9 cellular contexts compared by ENCODE assay signal in genomic region chr5:175478008-175478383, GRCh38. TPM values are rescaled to one million over a fixed set of nuclear protein-coding genes. Genes with fewer than 3 reads are reported as not detected.
DNase-seq lines count a peak whose midpoint lies in the region; ATAC-seq, FAIRE-seq and TF ChIP-seq lines count a peak whose summit lies in the region.
"Had no signal": no experiment of that assay in that cellular context is flagged by ENCODE, and none has a peak within 500 bp of the region (broad histone marks: within the 10 kb centered on the region; RNA-seq: fewer than 3 reads in every experiment).

No MANE protein-coding gene starts in this region.

- POLR2A ChIA-PET in SK-N-SH (lab: Yijun Ruan, JAX) = interaction anchor here (1.0 kb wide), 2 partner anchors 11 to 14 kb away, joined by 4 to 5 read pairs; no protein-coding TSS in a partner anchor

- H3F3A ChIP-seq in SK-N-SH (replicated peaks; ENCODE audit: insufficient read depth) = no peaks in the 10 kb centered on the region

- no peak for TF ChIP-seq EP300 in SK-N-SH (IDR thresholded peaks at IDR 0.05; ENCODE audit: borderline replicate concordance in 1 of 2, low read depth in 1 of 2, low read length in 1 of 2)
- no peak for TF ChIP-seq EP300 in suprapubic skin (IDR thresholded peaks at IDR 0.05)

- H4K20me1 ChIP-seq in SK-N-SH (ENCODE audit: insufficient read depth) = no peaks in the 10 kb centered on the region; the same call in 1 of the 2 replicates

- peaks cover 39 to 42% of the 10 kb centered on the region in 2 donors for H3K36me3 Mint-ChIP-seq in activated naive CD4-positive, alpha-beta T cell treated with anti-CD3 and anti-CD28 coated beads, Interleukin-2, amount 50 U/mL, for 72 hours

- peaks cover 44% of the 10 kb centered on the region for H3K79me2 ChIP-seq in SK-N-SH (ENCODE audit: insufficient read depth)

- H3K9me3 ChIP-seq in SK-N-SH (no peaks in the 10 kb centered on the region), kidney (ENCODE audit: control insufficient read depth in 1 of 2, low read length in 2 of 2) (no peaks in the 10 kb centered on the region), suprapubic skin (no peaks in the 10 kb centered on the region)

- WGBS in SK-N-SH (ENCODE audit: low lambda C conversion rate) = 2% methylated on average over 12 of the region's 12 CpGs
- WGBS in suprapubic skin = 3% methylated on average over 12 of the region's 12 CpGs

- TF ChIP-seq POLR2A in suprapubic skin (IDR thresholded peaks at IDR 0.05) = no peak

- H2AFZ ChIP-seq in SK-N-SH (ENCODE audit: low read depth) = peak overlapping the region; percentile 83

- H3K27ac ChIP-seq in SK-N-SH (ENCODE audit: low read depth in 2 of 2, low read length in 1 of 2) = peak overlapping the region in 1 of 2 experiments; percentile 25; a peak in 1 of 4 replicates
- H3K27ac ChIP-seq in kidney (ENCODE audit: low read depth in 2 of 2, low read length in 2 of 2) = peak overlapping the region in 1 of 2 donors; percentile 48
- H3K27ac ChIP-seq in suprapubic skin = peak overlapping the region; percentile 72

- TF ChIP-seq RAD21 in SK-N-SH (IDR thresholded peaks at IDR 0.05; ENCODE audit: low read length) = no peak

- H3K4me3 ChIP-seq in SK-N-SH (ENCODE audit: low read depth in 2 of 2, low read length in 1 of 2) = peak overlapping the region; percentile 71 to 89
- H3K4me3 ChIP-seq in kidney (ENCODE audit: low read length in 2 of 2) = peak overlapping the region; percentile 71 to 97
- peak overlapping the region; percentile 90 for H3K4me3 ChIP-seq in suprapubic skin

- intact Hi-C loops in kidney (cut with DNase I) = no loop called here

- DNase-seq in SK-N-SH (no peak), kidney (no peak), suprapubic skin (ENCODE audit: low spot score in 2 of 2) (no peak), mucosa of gallbladder (ENCODE audit: low spot score) (no peak), NCI-H2196 treated with DMSO at 0.1 percent for 48 hours (lab: John Stamatoyannopoulos, UW; ENCODE audit: unreplicated experiment) (no peak)
- no peak for DNase-seq in activated naive CD4-positive, alpha-beta T cell treated with anti-CD3 and anti-CD28 coated beads, Interleukin-2, amount 50 U/mL, for 72 hours (ENCODE audit: low spot score in 2 of 2)

- FAIRE-seq in kidney (lab: Jason Lieb, UNC) = no peak

- H3K27ac Mint-ChIP-seq in activated naive CD4-positive, alpha-beta T cell treated with anti-CD3 and anti-CD28 coated beads, Interleukin-2, amount 50 U/mL, for 72 hours = peak overlapping the region; percentile 23 to 97

- CTCF ChIA-PET in SK-N-SH (lab: Yijun Ruan, JAX) = interaction anchor here (1.4 to 4.8 kb wide), 2 partner anchors 10 to 14 kb away, joined by 3 to 40 read pairs; no protein-coding TSS in a partner anchor

- H3K9ac ChIP-seq in SK-N-SH = peak overlapping the region; percentile 67; the same call in 1 of the 2 replicates
- H3K9ac ChIP-seq in kidney (ENCODE audit: low read length in 2 of 2) = peak overlapping the region in 1 of 2 donors; percentile 43

- peaks cover 10 to 11% of the 10 kb centered on the region in 2 experiments for H3K36me3 ChIP-seq in SK-N-SH (replicated peaks in 1 of 2; ENCODE audit: control insufficient read depth in 1 of 2, insufficient read depth in 2 of 2, low read length in 1 of 2)
- no peaks in the 10 kb centered on the region for H3K36me3 ChIP-seq in kidney (ENCODE audit: control insufficient read depth in 1 of 2, insufficient read depth in 2 of 2, low read length in 2 of 2)
- no peaks in the 10 kb centered on the region for H3K36me3 ChIP-seq in suprapubic skin

- H3K27me3 ChIP-seq in SK-N-SH (ENCODE audit: insufficient read depth) (peaks cover 5% of the 10 kb centered on the region; the same call in 1 of the 2 replicates), suprapubic skin (no peaks in the 10 kb centered on the region)

- peaks cover 0 to 14% of the 10 kb centered on the region in 2 experiments; a peak in 2 of 4 replicates for H3K4me1 ChIP-seq in SK-N-SH (ENCODE audit: control insufficient read depth in 1 of 2, insufficient read depth in 2 of 2, low read depth in 1 of 2, low read length in 1 of 2)
- H3K4me1 ChIP-seq in kidney (ENCODE audit: control insufficient read depth in 1 of 2, insufficient read depth in 1 of 2, low read depth in 1 of 2, low read length in 2 of 2) = peaks cover 8 to 19% of the 10 kb centered on the region in 2 donors
- H3K4me1 ChIP-seq in suprapubic skin = peaks cover 31% of the 10 kb centered on the region

- H3K9me2 ChIP-seq in SK-N-SH = no peaks in the 10 kb centered on the region

- ATAC-seq in SK-N-SH treated with all-trans-retinoic acid at 6 μM for 48 hours (no peak), GM21423 (IDR thresholded peaks at IDR 0.05; ENCODE audit: unreplicated experiment) (no peak)
- ATAC-seq in activated naive CD4-positive, alpha-beta T cell treated with anti-CD3 and anti-CD28 coated beads, Interleukin-2, amount 50 U/mL, for 72 hours = no peak

- H3K9me3 Mint-ChIP-seq in activated naive CD4-positive, alpha-beta T cell treated with anti-CD3 and anti-CD28 coated beads, Interleukin-2, amount 50 U/mL, for 72 hours = no peaks in the 10 kb centered on the region

- no peak for TF ChIP-seq CTCF in SK-N-SH (IDR thresholded peaks at IDR 0.05)
- TF ChIP-seq CTCF in kidney (IDR thresholded peaks at IDR 0.05; ENCODE audit: borderline replicate concordance, extremely low read depth, insufficient read depth) = no peak
- TF ChIP-seq CTCF in suprapubic skin (IDR thresholded peaks at IDR 0.05) = no peak

- H3K4me2 ChIP-seq in SK-N-SH = peak overlapping the region; percentile 76

TF ChIP-seq in SK-N-SH, 30 proteins besides CTCF, POLR2A, EP300 and RAD21 (continues in another document):
- no peak for TF ChIP-seq MXI1 (IDR thresholded peaks at IDR 0.05; ENCODE audit: low read depth, low read length)
- no peak for TF ChIP-seq GABPA (IDR thresholded peaks at IDR 0.05; ENCODE audit: low read depth)
- no peak for TF ChIP-seq FOSL2 (IDR thresholded peaks at IDR 0.05; ENCODE audit: borderline replicate concordance, low read depth)
- TF ChIP-seq POLR2AphosphoS5 (IDR thresholded peaks at IDR 0.05; ENCODE audit: low read depth, low read length) = no peak
- TF ChIP-seq TCF12 (IDR thresholded peaks at IDR 0.05) = no peak
- TF ChIP-seq FOXM1 (IDR thresholded peaks at IDR 0.05; ENCODE audit: low read depth) = no peak
- no peak for TF ChIP-seq USF1 (IDR thresholded peaks at IDR 0.05; ENCODE audit: borderline replicate concordance, low read depth)

TF ChIP-seq in SK-N-SH treated with all-trans-retinoic acid at 6 μM for 48 hours, 23 proteins besides CTCF, POLR2A, EP300 and RAD21 (continues in another document):
- TF ChIP-seq CSRNP3 (CRISPR knock-in tag; IDR thresholded peaks at IDR 0.05) = no peak
- TF ChIP-seq SNAI2 (CRISPR knock-in tag; IDR thresholded peaks at IDR 0.05) = no peak
- no peak for TF ChIP-seq ZFP30 (CRISPR knock-in tag; IDR thresholded peaks at IDR 0.05)
- no peak for TF ChIP-seq OSR1 (CRISPR knock-in tag; IDR thresholded peaks at IDR 0.05)
- no peak for TF ChIP-seq BACH2 (CRISPR knock-in tag; IDR thresholded peaks at IDR 0.05; ENCODE audit: borderline replicate concordance)
- no peak for TF ChIP-seq ESRRG (CRISPR knock-in tag; IDR thresholded peaks at IDR 0.05)
- TF ChIP-seq ZNF70 (CRISPR knock-in tag; IDR thresholded peaks at IDR 0.05) = no peak
- TF ChIP-seq ZNF8 (CRISPR knock-in tag; IDR thresholded peaks at IDR 0.05) = no peak
- no peak for TF ChIP-seq CREB5 (CRISPR knock-in tag; IDR thresholded peaks at IDR 0.05; ENCODE audit: low read depth)
- no peak for TF ChIP-seq ISL1 (CRISPR knock-in tag; IDR thresholded peaks at IDR 0.05)

RNA-seq across cellular contexts. Expression of gene SFXN1, which starts 0.4 kb away (rescaled TPM):
- polyA plus RNA-seq in SK-N-SH (2012; rRNA removed) = 73.6 and 90.9 TPM in 2 replicates
- 68.3 and 90.9 TPM in 2 replicates for polyA plus RNA-seq in SK-N-SH (2012; cell fraction: cytosol; rRNA removed)
- 41.8 and 62.5 TPM in 2 replicates for polyA plus RNA-seq in SK-N-SH (2012; cell fraction: nucleus; rRNA removed)
- total RNA-seq in activated naive CD4-positive, alpha-beta T cell treated with anti-CD3 and anti-CD28 coated beads, Interleukin-2, amount 50 U/mL, for 72 hours = 100 to 1,000 TPM; 320 to 351 TPM
- 35.4 TPM for total RNA-seq in kidney
- 33.4 TPM for polyA plus RNA-seq in kidney (ENCODE audit: insufficient read depth, low read depth, low replicate concordance)
- 10 to 100 TPM; 13.5 to 37.4 (median 25.6) TPM for total RNA-seq in suprapubic skin
- total RNA-seq in mucosa of gallbladder = 42.7 TPM

RNA-seq across cellular contexts. Expression of gene DRD1, which starts 34.0 kb away (rescaled TPM):
- 0.02 TPM in 1 of 2 replicates, not detected in the other for polyA plus RNA-seq in SK-N-SH (2012; rRNA removed)
- under 0.01 and 0.01 TPM in 2 replicates for polyA plus RNA-seq in SK-N-SH (2012; cell fraction: cytosol; rRNA removed)
- 0.07 and 0.08 TPM in 2 replicates for polyA plus RNA-seq in SK-N-SH (2012; cell fraction: nucleus; rRNA removed)
- total RNA-seq in activated naive CD4-positive, alpha-beta T cell treated with anti-CD3 and anti-CD28 coated beads, Interleukin-2, amount 50 U/mL, for 72 hours = not detected
- 0.25 TPM for total RNA-seq in kidney
- 0.28 TPM for polyA plus RNA-seq in kidney (ENCODE audit: insufficient read depth, low read depth, low replicate concordance)
- under 1 TPM in 1 of 4 donors, not detected in 3; 0.42 TPM for total RNA-seq in suprapubic skin
- 0.81 TPM for total RNA-seq in mucosa of gallbladder
- total RNA-seq: RPMI7951 had no signal
